Comparison of ENCODE assay signal across 9 cellular contexts in genomic region chr15:100901702-100902435, GRCh38. TPM values are rescaled to one million over a fixed set of nuclear protein-coding genes. Genes with fewer than 3 reads are reported as not detected.
DNase-seq lines count a peak whose midpoint lies in the region; ATAC-seq and FAIRE-seq lines count a peak whose summit lies in the region.
"Had no signal": no experiment of that assay in that cellular context is flagged by ENCODE, and none has a peak within 500 bp of the region (broad histone marks: within the 10 kb centered on the region; RNA-seq: fewer than 3 reads in every experiment).

No MANE protein-coding gene starts in this region.

- H3K4me1 ChIP-seq in small intestine (ENCODE audit: control insufficient read depth in 2 of 2, insufficient read depth in 1 of 2, low read depth in 1 of 2, low read length in 1 of 2): no peaks in the 10 kb centered on the region

- peak overlapping the region in 1 of 2 donors; percentile 71 for H3K27ac ChIP-seq in small intestine (ENCODE audit: low read depth in 1 of 2, low read length in 1 of 2)

- WGBS in small intestine, 3 donors: 64 to 67% (median 66%) methylated on average over 14 of the region's 14 CpGs

- H3K36me3 ChIP-seq in small intestine (ENCODE audit: control insufficient read depth in 2 of 2, insufficient read depth in 2 of 2, low read length in 2 of 2): no peaks in the 10 kb centered on the region

- DNase-seq in GM03348 (ENCODE audit: low spot score) (peak; percentile 23), cerebellum (ENCODE audit: low spot score) (peak; percentile 40), kidney tubule cell (ENCODE audit: low spot score) (peak; percentile 51), small intestine (peak; percentile 5), hypothalamus (lab: John Stamatoyannopoulos, UW) (no peak), NCI-H226 (no peak)
- no peak for DNase-seq in stimulated activated CD4-positive, alpha-beta T cell treated with anti-CD3 and anti-CD28 coated beads, Interleukin-4, amount 100 ng/mL, for 4 hours

- H3K27me3 ChIP-seq in small intestine (ENCODE audit: control insufficient read depth in 2 of 2, insufficient read depth in 2 of 2, low read length in 2 of 2): no peaks in the 10 kb centered on the region

- ATAC-seq in HG02884 (IDR thresholded peaks at IDR 0.05; ENCODE audit: unreplicated experiment): no peak
- ATAC-seq: activated naive CD4-positive, alpha-beta T cell treated with anti-CD3 and anti-CD28 coated beads, Interleukin-2, amount 50 U/mL, for 72 hours had no signal

- peak overlapping the region in 1 of 2 donors; percentile 18 for H3K4me3 ChIP-seq in small intestine (ENCODE audit: low read depth in 1 of 2, low read length in 2 of 2)

- no peak for FAIRE-seq in small intestine (lab: Jason Lieb, UNC)

- H3K9me3 ChIP-seq in small intestine (ENCODE audit: control insufficient read depth, low read depth): no peaks in the 10 kb centered on the region

RNA-seq across cellular contexts. Expression of gene LRRK1, which starts 17.3 kb away (rescaled TPM):
- total RNA-seq in cerebellum: 8.9 TPM
- polyA plus RNA-seq in small intestine: 1 to 10 TPM; 3.8 to 9.4 (median 6.3) TPM

RNA-seq across cellular contexts. Expression of gene ALDH1A3, which starts 22.2 kb away (rescaled TPM):
- total RNA-seq in cerebellum: 46.3 TPM
- polyA plus RNA-seq in small intestine: 10 to 100 TPM in 1 of 3 donors, 1 to 10 TPM in 2; 3.8 to 37.3 (median 9.9) TPM
- total RNA-seq: activated naive CD4-positive, alpha-beta T cell treated with anti-CD3 and anti-CD28 coated beads, Interleukin-2, amount 50 U/mL, for 72 hours had no signal

Comparison
In these comparisons a context has a peak if more than half of its experiments do, and no peak if none do; other contexts are left out.
1. DNase-seq: peak in GM03348 (single experiment), cerebellum (single experiment), kidney tubule cell (single experiment) and small intestine (single experiment); none in hypothalamus (0 of 51), NCI-H226 (single experiment) and stimulated activated CD4-positive, alpha-beta T cell treated with anti-CD3 and anti-CD28 coated beads, Interleukin-4, amount 100 ng/mL, for 4 hours (0 of 2).